ENCODE assay signal across 15 cellular contexts in genomic region chr5:548256-548655, GRCh38. TPM values are rescaled to one million over a fixed set of nuclear protein-coding genes. Genes with fewer than 3 reads are reported as not detected.
DNase-seq lines count a peak whose midpoint lies in the region; ATAC-seq and TF ChIP-seq lines count a peak whose summit lies in the region.
"Had no signal": no experiment of that assay in that cellular context is flagged by ENCODE, and none has a peak within 500 bp of the region (broad histone marks: within the 10 kb centered on the region; RNA-seq: fewer than 3 reads in every experiment).

No MANE protein-coding gene starts in this region.

- no peak overlapping the region for H3K4me3 ChIP-seq in suprapubic skin
- H3K4me3 ChIP-seq: vagina had no signal

- H3K4me3 Mint-ChIP-seq in stimulated activated effector memory CD8-positive, alpha-beta T cell treated with anti-CD3 and anti-CD28 coated beads, Interleukin-12 subunit alpha, Interleukin-12 subunit beta, amount 100 ng/mL, for 72 hours, result no peak overlapping the region

- 71% methylated on average over 3 of the region's 10 CpGs for WGBS in suprapubic skin

- TF ChIP-seq POLR2A in suprapubic skin (IDR thresholded peaks at IDR 0.05), result no peak

- peak; percentile 1 for DNase-seq in activated gamma-delta T cell treated with Interleukin-2 at 50 U/mL for 16 hours
- DNase-seq in activated gamma-delta T cell (lab: John Stamatoyannopoulos, UW), result no peak
- peak; percentile 13 for DNase-seq in RKO (ENCODE audit: low spot score)
- no peak for DNase-seq in left lobe of liver (ENCODE audit: low spot score)
- peak; percentile 53 to 56 for DNase-seq in suprapubic skin (ENCODE audit: low spot score in 2 of 2)
- no peak for DNase-seq in stimulated activated CD4-positive, alpha-beta T cell treated with anti-CD3 and anti-CD28 coated beads, Interleukin-4, amount 100 ng/mL, for 24 hours
- no peak for DNase-seq in stimulated activated effector memory CD8-positive, alpha-beta T cell treated with anti-CD3 and anti-CD28 coated beads, Interleukin-12 subunit alpha, Interleukin-12 subunit beta, amount 100 ng/mL, for 72 hours (ENCODE audit: low spot score in 2 of 2)
- DNase-seq: activated T-cell treated with anti-CD3 and anti-CD28 coated beads, Interleukin-2, amount 50 U/mL, for 1 hour; brain microvascular endothelial cell; NCI-H187 treated with DMSO at 0.1 percent for 48 hours; NCI-H69; nucleus accumbens; SHP77 had no signal

- no peak for TF ChIP-seq CTCF in suprapubic skin (IDR thresholded peaks at IDR 0.05)

- no peak overlapping the region for H3K27ac Mint-ChIP-seq in stimulated activated effector memory CD8-positive, alpha-beta T cell treated with anti-CD3 and anti-CD28 coated beads, Interleukin-12 subunit alpha, Interleukin-12 subunit beta, amount 100 ng/mL, for 72 hours

- H3K36me3 Mint-ChIP-seq in stimulated activated effector memory CD8-positive, alpha-beta T cell treated with anti-CD3 and anti-CD28 coated beads, Interleukin-12 subunit alpha, Interleukin-12 subunit beta, amount 100 ng/mL, for 72 hours, result no peaks in the 10 kb centered on the region

- peaks cover 10% of the 10 kb centered on the region for H3K4me1 Mint-ChIP-seq in stimulated activated effector memory CD8-positive, alpha-beta T cell treated with anti-CD3 and anti-CD28 coated beads, Interleukin-12 subunit alpha, Interleukin-12 subunit beta, amount 100 ng/mL, for 72 hours

- H3K36me3 ChIP-seq in suprapubic skin, result no peaks in the 10 kb centered on the region
- H3K36me3 ChIP-seq: brain microvascular endothelial cell, vagina had no signal

- no peak for TF ChIP-seq EP300 in suprapubic skin (IDR thresholded peaks at IDR 0.05)

- H3K9me3 Mint-ChIP-seq in stimulated activated effector memory CD8-positive, alpha-beta T cell treated with anti-CD3 and anti-CD28 coated beads, Interleukin-12 subunit alpha, Interleukin-12 subunit beta, amount 100 ng/mL, for 72 hours, result no peaks in the 10 kb centered on the region

- ATAC-seq in left lobe of liver (peak; percentile 29), GM21390 (IDR thresholded peaks at IDR 0.05; ENCODE audit: unreplicated experiment) (no peak)
- ATAC-seq in stimulated activated effector memory CD8-positive, alpha-beta T cell treated with anti-CD3 and anti-CD28 coated beads, Interleukin-12 subunit alpha, Interleukin-12 subunit beta, amount 100 ng/mL, for 72 hours, result no peak

- H3K9me3 ChIP-seq in suprapubic skin, result no peaks in the 10 kb centered on the region
- H3K9me3 ChIP-seq: vagina had no signal

- H3K27me3 ChIP-seq in suprapubic skin, result peaks cover 44% of the 10 kb centered on the region
- H3K27me3 ChIP-seq: vagina had no signal

- no peak overlapping the region for H3K27ac ChIP-seq in suprapubic skin
- H3K27ac ChIP-seq: brain microvascular endothelial cell, vagina had no signal

- H3K4me1 ChIP-seq in suprapubic skin, result peaks cover 8% of the 10 kb centered on the region
- H3K4me1 ChIP-seq: vagina had no signal

RNA-seq across cellular contexts. Expression of gene SLC9A3, which starts 24.0 kb away (rescaled TPM):
- total RNA-seq in left lobe of liver, result 0.81 TPM
- 1 to 10 TPM; 3.7 to 5.9 (median 4.3) TPM for total RNA-seq in suprapubic skin

Comparison
In these comparisons a context has a peak if more than half of its experiments do, and no peak if none do; other contexts are left out.
1. DNase-seq: peak in activated gamma-delta T cell treated with Interleukin-2 at 50 U/mL for 16 hours (single experiment), RKO (single experiment) and suprapubic skin (2 of 2); none in activated gamma-delta T cell (single experiment), left lobe of liver (single experiment), stimulated activated CD4-positive, alpha-beta T cell treated with anti-CD3 and anti-CD28 coated beads, Interleukin-4, amount 100 ng/mL, for 24 hours (single experiment) and stimulated activated effector memory CD8-positive, alpha-beta T cell treated with anti-CD3 and anti-CD28 coated beads, Interleukin-12 subunit alpha, Interleukin-12 subunit beta, amount 100 ng/mL, for 72 hours (0 of 2).